11 cellular contexts compared by ENCODE assay signal in the genomic region with DNA sequence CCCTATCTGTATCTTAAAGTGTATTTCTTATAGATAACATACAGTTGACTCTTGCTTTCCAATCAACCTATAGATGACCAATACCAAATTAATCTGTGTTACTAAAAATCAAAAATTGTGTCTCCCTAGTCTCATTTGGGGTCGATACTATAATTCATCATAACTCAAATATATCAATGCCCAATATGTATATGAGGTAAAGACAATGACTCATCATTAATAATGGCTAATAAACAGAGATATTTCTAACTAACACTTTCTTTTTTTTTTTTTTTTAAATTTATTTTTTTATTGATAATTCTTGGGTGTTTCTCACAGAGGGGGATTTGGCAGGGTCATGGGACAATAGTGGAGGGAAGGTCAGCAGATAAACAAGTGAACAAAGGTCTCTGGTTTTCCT. TPM values are rescaled to one million over a fixed set of nuclear protein-coding genes. Genes with fewer than 3 reads are reported as not detected.
A peak's percentile ranks its signal among the peaks of the same experiment; 100 is the strongest.
DNase-seq lines count a peak whose midpoint lies in the region; ATAC-seq, FAIRE-seq and TF ChIP-seq lines count a peak whose summit lies in the region.
"Not testable (repeated sequence)": the region's sequence is repeated elsewhere in the genome, so short reads cannot be mapped to it uniquely, and the experiment has no call there.
"Had no signal": no experiment of that assay in that cellular context is flagged by ENCODE, and none has a peak within 500 bp of the region (broad histone marks: within the 10 kb centered on the region; RNA-seq: fewer than 3 reads in every experiment).

No MANE protein-coding gene starts in this region.

- not testable (repeated sequence) for H4K5ac ChIP-seq in IMR-90 (ENCODE audit: low read depth, low read length)

- not testable (repeated sequence) for H3K4me3 ChIP-seq in IMR-90 (ENCODE audit: insufficient read depth, low read depth, low read length); K562; HepG2 (replicated peaks in 1 of 3; ENCODE audit: insufficient read depth in 1 of 3, low read depth in 2 of 3, low read length in 3 of 3)

- not testable (repeated sequence) for H3K79me1 ChIP-seq in IMR-90 (ENCODE audit: low read depth in 1 of 2, low read length in 2 of 2)

- not testable (repeated sequence) for H3K56ac ChIP-seq in IMR-90 (ENCODE audit: extremely low read depth, insufficient read depth, low read length)

- TF ChIP-seq POLR2A in IMR-90 (IDR thresholded peaks at IDR 0.05; ENCODE audit: low read depth, low read length); K562 (conservative IDR thresholded peaks at IDR 0.05); HepG2 (IDR thresholded peaks at IDR 0.05; ENCODE audit: insufficient read depth in 1 of 2, low read depth in 2 of 2, low read length in 2 of 2): not testable (repeated sequence)

- not testable (repeated sequence) for H3K9ac ChIP-seq in IMR-90 (ENCODE audit: low read depth, low read length); K562 (ENCODE audit: insufficient read depth in 1 of 2, low read depth in 2 of 2, low read length in 2 of 2); HepG2 (ENCODE audit: insufficient read depth, low read depth, low read length)

- H2AK5ac ChIP-seq in IMR-90 (ENCODE audit: low read depth, low read length) = not testable (repeated sequence)

- H3K4ac ChIP-seq in IMR-90 (ENCODE audit: low read depth, low read length) = not testable (repeated sequence)

- not testable (repeated sequence) for H3K36me3 ChIP-seq in IMR-90 (ENCODE audit: control insufficient read depth, insufficient read depth, low read length); K562 (ENCODE audit: control insufficient read depth, insufficient read depth, low read length); HepG2 (replicated peaks in 1 of 2; ENCODE audit: control insufficient read depth in 1 of 2, insufficient read depth in 2 of 2, low read length in 2 of 2)

- ATAC-seq in IMR-90 (ENCODE audit: low read depth); K562; HepG2: not testable (repeated sequence)

- not testable (repeated sequence) for H3K9me3 ChIP-seq in IMR-90 (ENCODE audit: control insufficient read depth, insufficient read depth, low read length); K562 (replicated peaks; ENCODE audit: control insufficient read depth, insufficient read depth, low read depth, low read length); HepG2 (ENCODE audit: low read length)

- dilution Hi-C loops in IMR-90 (cut with HindIII; ENCODE audit: low sequenced_read_pairs, unreplicated experiment) = not testable (repeated sequence)

- FAIRE-seq in D721Med (lab: Jason Lieb, UNC) = peak; percentile 93
- not testable (repeated sequence) for FAIRE-seq in K562 (lab: Jason Lieb, UNC); HepG2 (lab: Jason Lieb, UNC)

- POLR2A ChIA-PET in IMR-90 (lab: Charles Lee; ENCODE audit: unreplicated experiment); HepG2 (lab: Yijun Ruan, JAX): not testable (repeated sequence)
- POLR2A ChIA-PET in K562 (lab: Yijun Ruan, JAX) = interaction anchor here (1.0 to 1.2 kb wide), 2 partner anchors 8 to 10 kb away, joined by 3 to 4 read pairs; no protein-coding TSS in a partner anchor

- H3K18ac ChIP-seq in IMR-90 (ENCODE audit: low read depth, low read length) = not testable (repeated sequence)

- H2AK9ac ChIP-seq in IMR-90 (replicated peaks; ENCODE audit: low read depth, low read length, poor library complexity) = not testable (repeated sequence)

- BruUV-seq in IMR-90 (replicated peaks; lab: Mats Ljungman, UMichigan); K562 (replicated peaks; lab: Mats Ljungman, UMichigan); HepG2 (replicated peaks; lab: Mats Ljungman, UMichigan): not testable (repeated sequence)

- in situ Hi-C loops in IMR-90 (cut with MboI; ENCODE audit: low sequenced_read_pairs); HepG2 (cut with HindIII; ENCODE audit: extremely low pct_ligation_motif_present, low pct_unique_long_range_greater_than_20kb): not testable (repeated sequence)
- in situ Hi-C loops in K562 (cut with MboI) = loop anchor here (10.0 kb wide), 1 partner anchor 92 kb away; no protein-coding TSS in a partner anchor

- not testable (repeated sequence) for H3K4me2 ChIP-seq in IMR-90 (ENCODE audit: low read depth, low read length); K562 (ENCODE audit: insufficient read depth, low read length); HepG2 (ENCODE audit: low read depth, low read length)

- not testable (repeated sequence) for H4K20me1 ChIP-seq in IMR-90 (ENCODE audit: insufficient read depth, low read length); K562 (replicated peaks; ENCODE audit: control insufficient read depth, insufficient read depth, low read length); HepG2 (ENCODE audit: insufficient read depth, low read length)

- not testable (repeated sequence) for H3K9me1 ChIP-seq in IMR-90 (ENCODE audit: insufficient read depth, low read length); K562 (ENCODE audit: control insufficient read depth, insufficient read depth, low read length)

- TF ChIP-seq RAD21 in IMR-90 (IDR thresholded peaks at IDR 0.05; ENCODE audit: low read length); K562 (CRISPR knock-in tag; conservative IDR thresholded peaks at IDR 0.05 in 1 of 2, IDR thresholded peaks at IDR 0.05 in 1 of 2); HepG2 (CRISPR knock-in tag; IDR thresholded peaks at IDR 0.05): not testable (repeated sequence)

- not testable (repeated sequence) for H2BK20ac ChIP-seq in IMR-90 (ENCODE audit: low read depth, low read length)

- H3K27me3 ChIP-seq in IMR-90 (ENCODE audit: control insufficient read depth, insufficient read depth, low read length); K562 (ENCODE audit: control insufficient read depth in 2 of 2, insufficient read depth in 2 of 2, low read length in 2 of 2); HepG2 (ENCODE audit: control insufficient read depth in 1 of 2, insufficient read depth in 2 of 2, low read length in 2 of 2): not testable (repeated sequence)

- H3K23ac ChIP-seq in IMR-90 (ENCODE audit: low read depth, low read length) = not testable (repeated sequence)

- not testable (repeated sequence) for H2BK120ac ChIP-seq in IMR-90 (ENCODE audit: low read depth, low read length)

- H3K27ac ChIP-seq in IMR-90 (ENCODE audit: insufficient read depth, low read length); K562 (ENCODE audit: extremely low read depth, low read depth, low read length); HepG2 (ENCODE audit: extremely low read length, insufficient read depth, low read length): not testable (repeated sequence)

- not testable (repeated sequence) for H4K91ac ChIP-seq in IMR-90 (ENCODE audit: insufficient read depth, low read depth, low read length)

- H2BK15ac ChIP-seq in IMR-90 (ENCODE audit: low read depth, low read length) = not testable (repeated sequence)

- CTCF ChIA-PET in IMR-90 (lab: Yijun Ruan, JAX); K562 (lab: Yijun Ruan, JAX; ENCODE audit: low intra/inter-chr PET ratio); HepG2 (lab: Yijun Ruan, JAX; ENCODE audit: low intra/inter-chr PET ratio, low total read pairs): not testable (repeated sequence)

- not testable (repeated sequence) for DNase-seq in D721Med (ENCODE audit: insufficient read length, low spot score); IMR-90; K562 (ENCODE audit: extremely low read depth in 1 of 4, low spot score in 3 of 4); HepG2 (ENCODE audit: low spot score)

- not testable (repeated sequence) for H2AFZ ChIP-seq in IMR-90 (replicated peaks; ENCODE audit: low read length, poor library complexity); HepG2 (ENCODE audit: low read length)
- 0 out of 2 replicates have a peak overlapping the region, but pooled peaks have one; percentile 73 for H2AFZ ChIP-seq in K562 (ENCODE audit: low read depth, low read length)

- not testable (repeated sequence) for H4K8ac ChIP-seq in IMR-90 (ENCODE audit: low read depth in 2 of 2, low read length in 2 of 2)

- TF ChIP-seq CTCF in D721Med (IDR thresholded peaks at IDR 0.05; ENCODE audit: insufficient read depth, missing control alignments); IMR-90 (conservative IDR thresholded peaks at IDR 0.05; ENCODE audit: low read depth, low read length); K562 (IDR thresholded peaks at IDR 0.05 in 2 of 3, conservative IDR thresholded peaks at IDR 0.05 in 1 of 3; ENCODE audit: insufficient read depth in 2 of 3, low read depth in 1 of 3, low read length in 3 of 3); HepG2 (CRISPR knock-in tag; IDR thresholded peaks at IDR 0.05): not testable (repeated sequence)

- not testable (repeated sequence) for TF ChIP-seq EP300 in K562 (IDR thresholded peaks at IDR 0.05; ENCODE audit: low read length); HepG2 (IDR thresholded peaks at IDR 0.05; ENCODE audit: low read depth in 2 of 2, low read length in 2 of 2); HepG2 (CRISPR knock-in tag; IDR thresholded peaks at IDR 0.05; ENCODE audit: borderline replicate concordance)

- not testable (repeated sequence) for H3K4me1 ChIP-seq in IMR-90 (ENCODE audit: control insufficient read depth, insufficient read depth, low read length); K562 (replicated peaks in 1 of 2; ENCODE audit: control insufficient read depth in 2 of 2, insufficient read depth in 2 of 2, low read length in 2 of 2)
- peaks cover 18% of the 10 kb centered on the region for H3K4me1 ChIP-seq in HepG2 (ENCODE audit: insufficient read depth, low read length)

- no CpG with 5 or more reads among the region's 1 CpG for WGBS in IMR-90 (ENCODE audit: extremely low coverage in 2 of 2, insufficient read length in 1 of 2), 2 experiments
- 8% methylated on average over 1 of the region's 1 CpG for WGBS in K562 (ENCODE audit: insufficient coverage, low coverage, missing lambda C conversion rate)
- 24% methylated on average over 1 of the region's 1 CpG for WGBS in HepG2 (ENCODE audit: low lambda C conversion rate)

- intact Hi-C loops in IMR-90 (cut with micrococcal nuclease); K562 (cut with micrococcal nuclease); HepG2 (cut with micrococcal nuclease; ENCODE audit: unreplicated experiment): not testable (repeated sequence)

- not testable (repeated sequence) for H3K79me2 ChIP-seq in K562 (ENCODE audit: control insufficient read depth, insufficient read depth, low read length); HepG2 (ENCODE audit: insufficient read depth, low read length)

- not testable (repeated sequence) for H3K14ac ChIP-seq in IMR-90 (replicated peaks; ENCODE audit: low read depth, low read length)

- H2BK5ac ChIP-seq in IMR-90 (ENCODE audit: low read depth, low read length, poor library complexity, severe bottlenecking) = not testable (repeated sequence)

RNA-seq across cellular contexts. Expression of a gene that starts 55.8 kb away (rescaled TPM):
- total RNA-seq in IMR-90 (2012; rRNA removed) = not detected in 2 replicates
- polyA plus RNA-seq in IMR-90 (2012; rRNA removed) = not detected in 2 replicates
- not detected in 2 replicates for polyA plus RNA-seq in IMR-90 (2012; cell fraction: cytosol; rRNA removed)
- polyA plus RNA-seq in IMR-90 (2012; cell fraction: nucleus; rRNA removed; ENCODE audit: low replicate concordance) = not detected in 2 replicates
- total RNA-seq in K562 (2011; cell fraction: chromatin; rRNA removed; ENCODE audit: low replicate concordance) = 24.4 and 39.4 TPM in 2 replicates
- total RNA-seq in K562 (2011; cell fraction: nucleolus; rRNA removed) = 18.3 and 27.1 TPM in 2 replicates
- total RNA-seq in K562 (2011; cell fraction: nucleoplasm; rRNA removed) = 29.8 and 32.1 TPM in 2 replicates
- 5.9 and 7.4 TPM in 2 replicates for total RNA-seq in K562 (2014; rRNA removed)
- 7.1 and 8.1 TPM in 2 replicates for total RNA-seq in K562 (2014; rRNA removed; fragmentation: Illumina TruSeq; extraction: Trizol)
- 3.5 and 3.9 TPM in 2 replicates for total RNA-seq in K562 (2015; rRNA removed; fragmentation: Illumina TruSeq; extraction: Trizol)
- 8.8 and 9.4 TPM in 2 replicates for total RNA-seq in K562 (2021)
- 8.9 and 11.3 TPM in 2 replicates for polyA plus RNA-seq in K562 (2011; rRNA removed)
- polyA plus RNA-seq in K562 (2011; cell fraction: cytosol; rRNA removed) = 4.9 and 8.9 TPM in 2 replicates
- 18.4 and 35.5 TPM in 2 replicates for polyA plus RNA-seq in K562 (2011; cell fraction: nucleus; rRNA removed)
- polyA plus RNA-seq in K562 (2012) = 3.2 and 5.9 TPM in 2 replicates
- polyA plus RNA-seq in K562 (2014; fragmentation: Illumina TruSeq; extraction: Trizol) = 8.0 and 8.4 TPM in 2 replicates
- polyA plus RNA-seq in K562 (2014; fragmentation: Nextera tagmentation; extraction: Ambion mirVana) = 1 to 10 TPM; 2.6 to 3.8 TPM
- polyA plus RNA-seq in K562 (2014; rRNA removed) = 9.5 and 10.5 TPM in 2 replicates
- 6.9 and 7.9 TPM in 2 replicates for polyA minus RNA-seq in K562 (2011; rRNA and poly(A)+ RNA removed)
- 3.4 and 5.9 TPM in 2 replicates for polyA minus RNA-seq in K562 (2011; cell fraction: cytosol; rRNA and poly(A)+ RNA removed)
- 6.9 and 9.4 TPM in 2 replicates for polyA minus RNA-seq in K562 (2011; cell fraction: nucleus; rRNA and poly(A)+ RNA removed)
- total RNA-seq in HepG2 (2016; rRNA removed; fragmentation: Illumina TruSeq; extraction: Trizol) = 14.7 and 30.2 TPM in 2 replicates
- 3.8 and 4.0 TPM in 2 replicates for total RNA-seq in HepG2 (2016; cell fraction: cytosol; rRNA removed; fragmentation: Illumina TruSeq; extraction: Trizol; ENCODE audit: low read depth)
- total RNA-seq in HepG2 (2016; cell fraction: insoluble cytoplasmic fraction; rRNA removed; fragmentation: Illumina TruSeq; extraction: Trizol) = 13.7 and 28.0 TPM in 2 replicates
- 7.4 and 8.2 TPM in 2 replicates for total RNA-seq in HepG2 (2016; cell fraction: membrane; rRNA removed; fragmentation: Illumina TruSeq; extraction: Trizol)
- total RNA-seq in HepG2 (2016; cell fraction: nucleus; rRNA removed; fragmentation: Illumina TruSeq; extraction: Trizol) = 32.1 and 39.5 TPM in 2 replicates
- 20.9 and 27.0 TPM in 2 replicates for polyA plus RNA-seq in HepG2 (2011; rRNA removed)
- 12.2 and 16.2 TPM in 2 replicates for polyA plus RNA-seq in HepG2 (2011; cell fraction: cytosol; rRNA removed)
- 39.6 and 51.3 TPM in 2 replicates for polyA plus RNA-seq in HepG2 (2011; cell fraction: nucleus; rRNA removed)
- 16.5 and 28.2 TPM in 2 replicates for polyA plus RNA-seq in HepG2 (2012)
- polyA plus RNA-seq in HepG2 (2016; cell fraction: cytosol; fragmentation: Illumina TruSeq; extraction: Trizol; ENCODE audit: low read depth) = 1.8 TPM in 2 replicates
- polyA plus RNA-seq in HepG2 (2016; cell fraction: insoluble cytoplasmic fraction; fragmentation: Illumina TruSeq; extraction: Trizol; ENCODE audit: low read depth) = 10.8 and 12.9 TPM in 2 replicates
- polyA plus RNA-seq in HepG2 (2016; cell fraction: membrane; fragmentation: Illumina TruSeq; extraction: Trizol; ENCODE audit: low read depth) = 4.1 and 4.5 TPM in 2 replicates
- polyA plus RNA-seq in HepG2 (2016; cell fraction: nucleus; fragmentation: Illumina TruSeq; extraction: Trizol; ENCODE audit: insufficient read depth, low read depth) = 70.7 and 74.5 TPM in 2 replicates
- 24.0 TPM in 1 of 2 replicates, not detected in the other for polyA minus RNA-seq in HepG2 (2011; rRNA and poly(A)+ RNA removed; ENCODE audit: low replicate concordance)
- 13.0 and 14.8 TPM in 2 replicates for polyA minus RNA-seq in HepG2 (2011; cell fraction: cytosol; rRNA and poly(A)+ RNA removed)
- polyA minus RNA-seq in HepG2 (2011; cell fraction: nucleus; rRNA and poly(A)+ RNA removed) = 18.3 and 33.6 TPM in 2 replicates
- total RNA-seq: B cell; Calu3; CD4-positive, alpha-beta T cell; CD8-positive, alpha-beta T cell; Daoy; G401 had no signal
- polyA plus RNA-seq: BJ had no signal
